Comparison of ENCODE assay signal across 1 cellular context in genomic region chrX:13387656-13388421, GRCh38.
TF ChIP-seq lines count a peak whose summit lies in the region.

No MANE protein-coding gene starts in this region.

TF ChIP-seq in IMR-90, 13 proteins besides CTCF, POLR2A, EP300 and RAD21 (continued from another document):
- TF ChIP-seq USF2 (IDR thresholded peaks at IDR 0.05; ENCODE audit: low read depth, low read length) = no peak
- no peak for TF ChIP-seq ELK1 (IDR thresholded peaks at IDR 0.05; ENCODE audit: borderline replicate concordance, low read depth, low read length)
- no peak for TF ChIP-seq SMC3 (IDR thresholded peaks at IDR 0.05; ENCODE audit: low read depth, low read length)
- no peak for TF ChIP-seq BHLHE40 (IDR thresholded peaks at IDR 0.05; ENCODE audit: low read depth, low read length)
- TF ChIP-seq FOS (IDR thresholded peaks at IDR 0.05; ENCODE audit: low read depth, low read length) = no peak
- no peak for TF ChIP-seq CEBPB (IDR thresholded peaks at IDR 0.05; ENCODE audit: low read depth, low read length)
- no peak for TF ChIP-seq RCOR1 (IDR thresholded peaks at IDR 0.05; ENCODE audit: insufficient replicate concordance, low read length)
